ENCODE assay signal across 8 cellular contexts in genomic region chr21:36060159-36060921, GRCh38. TPM values are rescaled to one million over a fixed set of nuclear protein-coding genes. Genes with fewer than 3 reads are reported as not detected.
DNase-seq lines count a peak whose midpoint lies in the region; ATAC-seq and TF ChIP-seq lines count a peak whose summit lies in the region.

Gene SETD4, minus strand, starts transcription at chr21:36060526. Its CDS starts 1,638 bp downstream, at chr21:36058888.

- DNase-seq in AG08395 (ENCODE audit: low spot score) (peak; percentile 98), NCI-H345 (lab: John Stamatoyannopoulos, UW) (peak; percentile 98), activated B cell treated with CpG ODN at 0.5 μM for 24 hours (peak; percentile 96), caudate nucleus (lab: John Stamatoyannopoulos, UW) (peak; percentile 34 to 99 (median 91)), iris pigment epithelial cell (ENCODE audit: low read depth) (peak; percentile 92)
- DNase-seq in stimulated activated CD4-positive, alpha-beta T cell treated with anti-CD3 and anti-CD28 coated beads, Interleukin-12 subunit alpha, Interleukin-12 subunit beta, amount 100 ng/mL, for 4 hours, result peak; percentile 93

- CTCF ChIA-PET in activated B cell treated with CpG ODN at 0.5 μM for 24 hours (lab: Charles Lee), result interaction anchor here (0.5 to 2.0 kb wide), 5 partner anchors 10 to 1009 kb away, joined by 3 to 12 read pairs (median 3); partner anchors contain the start of gene CBR1

- TF ChIP-seq CTCF in activated B cell treated with CpG ODN at 0.5 μM for 24 hours (IDR thresholded peaks at IDR 0.05), result no peak

- peak within 1 kb of the TSS; percentile 95 for H3K4me3 Mint-ChIP-seq in activated B cell treated with CpG ODN at 0.5 μM for 24 hours

- intact Hi-C loops in activated B cell treated with CpG ODN at 0.5 μM for 24 hours (cut with micrococcal nuclease), result loop anchor here (1.0 to 10.0 kb wide), 9 partner anchors 9 to 1986 kb away; partner anchors contain the start of genes CBR3, DOP1B, MRPS6 and RUNX1

- peak within 1 kb of the TSS; percentile 91 for H3K27ac ChIP-seq in caudate nucleus (ENCODE audit: low read depth, low read length)

- no peaks in the 10 kb centered on the region for H3K27me3 Mint-ChIP-seq in activated B cell treated with CpG ODN at 0.5 μM for 24 hours

- TF ChIP-seq POLR2A in GM18951 (IDR thresholded peaks at IDR 0.05; ENCODE audit: extremely low read depth, insufficient read depth, insufficient read length), result peak; percentile 92

- in situ Hi-C loops in GM18951 (cut with MboI; ENCODE audit: low sequenced_read_pairs, unreplicated experiment), result no loop called here

- no peaks in the 10 kb centered on the region for H3K9me3 Mint-ChIP-seq in activated B cell treated with CpG ODN at 0.5 μM for 24 hours

- H3K36me3 Mint-ChIP-seq in activated B cell treated with CpG ODN at 0.5 μM for 24 hours (ENCODE audit: low read depth), result peaks cover 38% of the 10 kb centered on the region

- H3K27ac Mint-ChIP-seq in activated B cell treated with CpG ODN at 0.5 μM for 24 hours, result peak within 1 kb of the TSS; percentile 96

- POLR2A ChIA-PET in activated B cell treated with CpG ODN at 0.5 μM for 24 hours (lab: Charles Lee), result interaction anchor here (0.5 to 2.2 kb wide), 28 partner anchors 10 to 1197 kb away, joined by 3 to 60 read pairs (median 4); partner anchors contain the start of genes CBR1, CBR3 and MORC3

- H3K4me1 Mint-ChIP-seq in activated B cell treated with CpG ODN at 0.5 μM for 24 hours, result peaks cover 20% of the 10 kb centered on the region

- ATAC-seq in HG03196 (IDR thresholded peaks at IDR 0.05; ENCODE audit: unreplicated experiment) (peak; percentile 86), activated B cell treated with CpG ODN at 0.5 μM for 24 hours (ENCODE audit: low read depth) (peak; percentile 89)

RNA-seq across cellular contexts. Expression of gene SETD4, which starts in this region (rescaled TPM):
- total RNA-seq in activated B cell treated with CpG ODN at 0.5 μM for 24 hours, result 31.6 and 40.4 TPM in 2 replicates

Comparison
In these comparisons a context has a peak if more than half of its experiments do, and no peak if none do; other contexts are left out.
1. Peak in every context shown above with its lines: DNase-seq, ATAC-seq and H3K27ac ChIP-seq.